ENCODE assay signal across 8 cellular contexts in genomic region chr10:102502029-102502336, GRCh38. TPM values are rescaled to one million over a fixed set of nuclear protein-coding genes. Genes with fewer than 3 reads are reported as not detected.
DNase-seq lines count a peak whose midpoint lies in the region; ATAC-seq lines count a peak whose summit lies in the region.

No MANE protein-coding gene starts in this region.

- no peaks in the 10 kb centered on the region for H3K36me3 ChIP-seq in mucosa of rectum (ENCODE audit: control insufficient read depth in 2 of 2, insufficient read depth in 2 of 2, low read length in 2 of 2)

- no peak overlapping the region for H3K4me3 Mint-ChIP-seq in activated T-cell treated with anti-CD3 and anti-CD28 coated beads, Interleukin-2, amount 50 U/mL, for 24 hours

- H3K4me1 Mint-ChIP-seq in activated T-cell treated with anti-CD3 and anti-CD28 coated beads, Interleukin-2, amount 50 U/mL, for 24 hours (ENCODE audit: low read depth) = peaks cover 37% of the 10 kb centered on the region

- peak overlapping the region; percentile 97 for H3K4me3 ChIP-seq in Jurkat, Clone E6-1 (ENCODE audit: low read length)
- peak overlapping the region; percentile 96 to 97 for H3K4me3 ChIP-seq in mucosa of rectum (ENCODE audit: low read length in 2 of 2)

- no peaks in the 10 kb centered on the region for H3K9me3 Mint-ChIP-seq in activated T-cell treated with anti-CD3 and anti-CD28 coated beads, Interleukin-2, amount 50 U/mL, for 24 hours

- H3K27me3 ChIP-seq in mucosa of rectum (ENCODE audit: control insufficient read depth in 2 of 2, insufficient read depth in 2 of 2, low read length in 2 of 2) = no peaks in the 10 kb centered on the region

- H3K9ac ChIP-seq in mucosa of rectum (ENCODE audit: low read depth in 1 of 2, low read length in 2 of 2) = peak overlapping the region; percentile 90 to 97

- peaks cover 31% of the 10 kb centered on the region for H3K36me3 Mint-ChIP-seq in activated T-cell treated with anti-CD3 and anti-CD28 coated beads, Interleukin-2, amount 50 U/mL, for 24 hours (ENCODE audit: low read depth)

- H3K27ac Mint-ChIP-seq in activated T-cell treated with anti-CD3 and anti-CD28 coated beads, Interleukin-2, amount 50 U/mL, for 24 hours = no peak overlapping the region

- DNase-seq in DMS153 (lab: John Stamatoyannopoulos, UW) = peak; percentile 97
- DNase-seq in Jurkat, Clone E6-1 (ENCODE audit: low read depth, low spot score) = peak; percentile 99
- DNase-seq in OCI-M1 (lab: John Stamatoyannopoulos, UW) = peak; percentile 99
- DNase-seq in activated T-cell treated with anti-CD3 and anti-CD28 coated beads, Interleukin-2, amount 50 U/mL, for 24 hours = peak; percentile 98
- peak; percentile 96 to 97 for DNase-seq in stimulated activated CD8-positive, alpha-beta memory T cell treated with anti-CD3 and anti-CD28 coated beads, Interleukin-4, amount 100 ng/mL, for 4 hours (ENCODE audit: low read depth in 2 of 2, low spot score in 1 of 2)

- peaks cover 16 to 30% of the 10 kb centered on the region in 2 donors for H3K4me1 ChIP-seq in mucosa of rectum (ENCODE audit: control insufficient read depth in 2 of 2, insufficient read depth in 2 of 2, low read length in 2 of 2)

- peak; percentile 72 for ATAC-seq in GM21717 (IDR thresholded peaks at IDR 0.05; ENCODE audit: unreplicated experiment)
- peak; percentile 88 for ATAC-seq in esophagus mucosa

- no peaks in the 10 kb centered on the region for H3K27me3 Mint-ChIP-seq in activated T-cell treated with anti-CD3 and anti-CD28 coated beads, Interleukin-2, amount 50 U/mL, for 24 hours

- H3K27ac ChIP-seq in mucosa of rectum (ENCODE audit: low read depth in 2 of 2, low read length in 2 of 2) = peak overlapping the region; percentile 86 to 95

- H3K9me3 ChIP-seq in mucosa of rectum (ENCODE audit: control insufficient read depth in 2 of 2, low read length in 2 of 2) = no peaks in the 10 kb centered on the region

RNA-seq across cellular contexts. Expression of gene ACTR1A, which starts 0.5 kb away (rescaled TPM):
- 104 TPM for polyA plus RNA-seq in Jurkat, Clone E6-1 (2012; ENCODE audit: insufficient read depth, insufficient read length)
- 67.3 TPM for total RNA-seq in esophagus mucosa

RNA-seq across cellular contexts. Expression of gene SUFU, which starts 1.8 kb away (rescaled TPM):
- 8.2 TPM for polyA plus RNA-seq in Jurkat, Clone E6-1 (2012; ENCODE audit: insufficient read depth, insufficient read length)
- 9.4 TPM for total RNA-seq in esophagus mucosa

RNA-seq across cellular contexts. Expression of gene C10orf95, which starts 50.6 kb away (rescaled TPM):
- polyA plus RNA-seq in Jurkat, Clone E6-1 (2012; ENCODE audit: insufficient read depth, insufficient read length) = 2.2 TPM
- 1.6 TPM for total RNA-seq in esophagus mucosa

Comparison
In these comparisons a context has a peak if more than half of its experiments do, and no peak if none do; other contexts are left out.
1. Peak in every context shown above with its lines: DNase-seq, ATAC-seq, H3K4me3 ChIP-seq and H3K27ac ChIP-seq.